Comparison of ENCODE assay signal across 15 cellular contexts in genomic region chr10:76022366-76022765, GRCh38.
"Had no signal": no experiment of that assay in that cellular context is flagged by ENCODE, and none has a peak within 500 bp of the region (broad histone marks: within the 10 kb centered on the region; RNA-seq: fewer than 3 reads in every experiment).

No MANE protein-coding gene starts in this region.

- H3K4me1 ChIP-seq: esophagus muscularis mucosa, gastrocnemius medialis, heart right ventricle, left ventricle myocardium inferior, lower lobe of right lung had no signal

- H3K9me3 ChIP-seq: esophagus muscularis mucosa, gastrocnemius medialis, heart right ventricle, left ventricle myocardium inferior, lower lobe of right lung, ovary had no signal

- H3K27ac ChIP-seq: epithelial cell of prostate, esophagus muscularis mucosa, gastrocnemius medialis, heart right ventricle, left ventricle myocardium inferior, lower lobe of right lung, ovary had no signal

- H3K4me2 ChIP-seq: smooth muscle cell had no signal

- DNase-seq: effector memory CD8-positive, alpha-beta T cell; gastrocnemius medialis; heart right ventricle; hypothalamus; left ventricle myocardium inferior; lower lobe of right lung; natural killer cell; nucleus accumbens; ovary; right cardiac atrium; stimulated activated CD4-positive, alpha-beta T cell treated with anti-CD3 and anti-CD28 coated beads, Interleukin-2, amount 100 ng/mL, for 48 hours; stimulated activated naive CD4-positive, alpha-beta T cell treated with Interleukin-2 at 50 U/mL for 16 hours had no signal

- H3K36me3 ChIP-seq: esophagus muscularis mucosa, gastrocnemius medialis, heart right ventricle, left ventricle myocardium inferior, lower lobe of right lung, ovary had no signal

- H3K27me3 ChIP-seq: esophagus muscularis mucosa, gastrocnemius medialis, heart right ventricle, ovary had no signal

- ATAC-seq: effector memory CD8-positive, alpha-beta T cell; gastrocnemius medialis; heart right ventricle; lower lobe of right lung; natural killer cell; right cardiac atrium had no signal

- H3K4me3 ChIP-seq: esophagus muscularis mucosa, gastrocnemius medialis, heart right ventricle, left ventricle myocardium inferior, lower lobe of right lung, ovary, smooth muscle cell had no signal
